Comparison of ENCODE assay signal across 1 cellular context in the genomic region with DNA sequence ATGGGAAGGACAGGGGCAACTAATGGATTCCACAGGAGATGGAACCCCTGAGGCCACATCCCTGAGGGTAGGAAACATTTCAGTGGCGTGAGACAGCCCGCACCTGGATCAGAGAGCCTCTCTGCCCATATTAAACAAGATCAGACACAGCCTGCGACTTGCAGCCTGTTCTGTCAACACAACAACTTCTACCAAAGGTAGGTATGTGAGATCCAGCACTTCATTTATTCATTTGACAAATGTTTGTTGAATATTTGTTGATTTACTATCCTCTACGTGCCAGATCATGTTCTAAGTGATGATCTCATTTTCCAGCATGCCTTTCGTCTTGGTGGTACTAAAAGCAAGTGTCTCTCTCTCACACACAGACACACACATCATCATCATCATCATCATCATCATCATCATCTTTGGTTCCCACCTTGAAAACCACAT.
TF ChIP-seq lines count a peak whose summit lies in the region.

No MANE protein-coding gene starts in this region.

TF ChIP-seq in IMR-90, 13 proteins besides CTCF, POLR2A, EP300 and RAD21:
- no peak for TF ChIP-seq RFX5 (IDR thresholded peaks at IDR 0.05; ENCODE audit: low read depth, low read length)
- TF ChIP-seq BHLHE40 (IDR thresholded peaks at IDR 0.05; ENCODE audit: low read depth, low read length): 0 out of 2 replicates have a peak, but pooled peaks have one; percentile 11
- no peak for TF ChIP-seq NFE2L2 (IDR thresholded peaks at IDR 0.05; ENCODE audit: low read depth, low read length)
